Comparison of ENCODE assay signal across 20 cellular contexts in the genomic region with DNA sequence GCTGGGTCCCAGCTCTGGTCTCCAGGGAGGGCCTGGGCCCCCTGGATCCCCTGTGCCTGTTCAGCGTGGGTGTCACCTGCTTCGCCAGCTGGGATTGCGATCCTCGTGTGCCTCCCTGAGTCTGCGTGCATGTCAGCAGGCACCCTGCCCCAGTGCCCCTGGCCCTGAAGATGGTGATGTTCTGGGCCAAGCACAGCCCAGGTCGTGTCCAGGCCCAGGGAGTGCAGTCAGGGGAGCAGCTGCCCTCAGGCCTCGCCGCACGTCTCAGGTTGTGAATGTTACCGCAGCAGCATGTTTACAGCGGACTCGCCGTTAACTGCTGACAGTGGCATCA.
DNase-seq lines count a peak whose midpoint lies in the region; ATAC-seq and TF ChIP-seq lines count a peak whose summit lies in the region.
"Had no signal": no experiment of that assay in that cellular context is flagged by ENCODE, and none has a peak within 500 bp of the region (broad histone marks: within the 10 kb centered on the region; RNA-seq: fewer than 3 reads in every experiment).

No MANE protein-coding gene starts in this region.

- H3K36me3 ChIP-seq in gastrocnemius medialis (peaks cover 5 to 58% of the 10 kb centered on the region in 2 donors), trophoblast cell (ENCODE audit: control insufficient read depth in 1 of 2, insufficient read depth in 2 of 2, low read length in 2 of 2) (peaks cover 40 to 56% of the 10 kb centered on the region in 2 experiments), neural progenitor cell (no peaks in the 10 kb centered on the region)

- no peaks in the 10 kb centered on the region for H3F3A ChIP-seq in neural progenitor cell (ENCODE audit: low read depth)

- H3K23ac ChIP-seq in trophoblast cell (ENCODE audit: low read length) = no peak overlapping the region

- peak overlapping the region; percentile 88 to 95 (median 94) for H3K27ac Mint-ChIP-seq in immature natural killer cell
- H3K27ac Mint-ChIP-seq in neural progenitor cell = no peak overlapping the region
- H3K27ac Mint-ChIP-seq: activated naive CD8-positive, alpha-beta T cell treated with anti-CD3 and anti-CD28 coated beads, Interleukin-2, amount 50 U/mL, for 24 hours; activated T-helper 2 cell treated with anti-CD3 and anti-CD28 coated beads, Interferon-gamma antibody, Interleukin-2, Interleukin-4, amounts not matched to agents 10 μg/mL and 5 μg/mL and 100 μg/mL, durations not matched to agents 14 hours and 24 hours and 36 hours had no signal

- H4K12ac ChIP-seq in trophoblast cell (ENCODE audit: low read depth, low read length) = no peak overlapping the region

- H3K4me3 ChIP-seq in gastrocnemius medialis (no peak overlapping the region), trophoblast cell (ENCODE audit: low read depth, low read length) (no peak overlapping the region), neural progenitor cell (no peak overlapping the region)
- H3K4me3 ChIP-seq: cardiac muscle cell, esophagus squamous epithelium, lower lobe of right lung, spleen, thoracic aorta had no signal

- H3K4me1 Mint-ChIP-seq in immature natural killer cell (peaks cover 23 to 24% of the 10 kb centered on the region in 2 donors), neural progenitor cell (peaks cover 7% of the 10 kb centered on the region)
- H3K4me1 Mint-ChIP-seq: activated naive CD8-positive, alpha-beta T cell treated with anti-CD3 and anti-CD28 coated beads, Interleukin-2, amount 50 U/mL, for 24 hours had no signal

- H3K4ac ChIP-seq in trophoblast cell (ENCODE audit: low read depth, low read length) = no peak overlapping the region

- H3K9ac ChIP-seq in trophoblast cell (ENCODE audit: low read length) (no peak overlapping the region), neural progenitor cell (no peak overlapping the region)

- no peak overlapping the region for H2BK120ac ChIP-seq in trophoblast cell (ENCODE audit: insufficient read depth, low read length, poor library complexity)

- TF ChIP-seq POLR2A in gastrocnemius medialis (IDR thresholded peaks at IDR 0.05) = peak in 1 of 2 donors; percentile 15

- DNase-seq in NCI-H1436 (lab: John Stamatoyannopoulos, UW) (peak; percentile 25), NCI-H1436 treated with DMSO at 0.1 percent for 48 hours (lab: John Stamatoyannopoulos, UW) (no peak), NCI-H2171 (lab: John Stamatoyannopoulos, UW) (peak; percentile 61), immature natural killer cell (no peak), gastrocnemius medialis (peak; percentile 90 to 96), Kasumi-1 (lab: John Stamatoyannopoulos, UW) (no peak), trophoblast cell (no peak), neural progenitor cell (ENCODE audit: low spot score) (no peak)
- DNase-seq: activated CD4-positive, CD25-positive, alpha-beta regulatory T cell treated with anti-CD3 and anti-CD28 coated beads, Interleukin-2, amount 50 U/mL, for 72 hours; activated naive CD8-positive, alpha-beta T cell treated with anti-CD3 and anti-CD28 coated beads, Interleukin-2, amount 50 U/mL, for 24 hours; esophagus squamous epithelium; lower lobe of right lung; NCI-H526 treated with DMSO at 0.1 percent for 48 hours; OCI-M1; spleen; stimulated activated CD8-positive, alpha-beta memory T cell treated with anti-CD3 and anti-CD28 coated beads, Interleukin-4, amount 100 ng/mL, for 48 hours; T-helper 9 cell had no signal

- no peak overlapping the region for H3K4me3 Mint-ChIP-seq in immature natural killer cell
- no peak overlapping the region for H3K4me3 Mint-ChIP-seq in neural progenitor cell
- H3K4me3 Mint-ChIP-seq: activated naive CD8-positive, alpha-beta T cell treated with anti-CD3 and anti-CD28 coated beads, Interleukin-2, amount 50 U/mL, for 24 hours had no signal

- intact Hi-C loops in gastrocnemius medialis (cut with DNase I; ENCODE audit: low total_unique reads) = loop anchor here (1.0 to 2.0 kb wide), 2 partner anchors 19 to 46 kb away; no protein-coding TSS in a partner anchor

- H2BK5ac ChIP-seq in trophoblast cell (ENCODE audit: low read depth, low read length, poor library complexity) = no peak overlapping the region

- H3K27me3 ChIP-seq in gastrocnemius medialis = no peaks in the 10 kb centered on the region
- no peaks in the 10 kb centered on the region for H3K27me3 ChIP-seq in trophoblast cell (ENCODE audit: insufficient read depth, low read length)
- H3K27me3 ChIP-seq in neural progenitor cell = no peaks in the 10 kb centered on the region
- H3K27me3 ChIP-seq: cardiac muscle cell, esophagus squamous epithelium, spleen had no signal

- H3K27me3 Mint-ChIP-seq in immature natural killer cell (ENCODE audit: low read depth in 3 of 3) = peaks cover 2 to 16% (median 4%) of the 10 kb centered on the region in 3 donors
- H3K27me3 Mint-ChIP-seq in neural progenitor cell (ENCODE audit: insufficient read depth, low read depth) = peaks cover 6% of the 10 kb centered on the region
- H3K27me3 Mint-ChIP-seq: activated naive CD8-positive, alpha-beta T cell treated with anti-CD3 and anti-CD28 coated beads, Interleukin-2, amount 50 U/mL, for 24 hours had no signal

- no peak overlapping the region for H2AK5ac ChIP-seq in trophoblast cell (ENCODE audit: low read length)

- peak; percentile 68 to 77 for ATAC-seq in gastrocnemius medialis
- ATAC-seq: activated naive CD8-positive, alpha-beta T cell treated with anti-CD3 and anti-CD28 coated beads, Interleukin-2, amount 50 U/mL, for 24 hours; lower lobe of right lung had no signal

- H3K27ac ChIP-seq in gastrocnemius medialis = peak overlapping the region; percentile 94 to 98 (median 95)
- H3K27ac ChIP-seq in trophoblast cell (ENCODE audit: low read depth, low read length) = no peak overlapping the region
- H3K27ac ChIP-seq in neural progenitor cell = no peak overlapping the region
- H3K27ac ChIP-seq: cardiac muscle cell, esophagus squamous epithelium, lower lobe of right lung, spleen, thoracic aorta had no signal

- peaks cover 36 to 40% of the 10 kb centered on the region in 2 donors for H3K4me1 ChIP-seq in gastrocnemius medialis
- no peaks in the 10 kb centered on the region for H3K4me1 ChIP-seq in trophoblast cell (ENCODE audit: control insufficient read depth in 1 of 2, insufficient read depth in 2 of 2, low read length in 2 of 2)
- no peaks in the 10 kb centered on the region for H3K4me1 ChIP-seq in neural progenitor cell
- H3K4me1 ChIP-seq: lower lobe of right lung, spleen had no signal

- in situ Hi-C loops in gastrocnemius medialis (cut with MboI; ENCODE audit: low sequenced_read_pairs in 4 of 4) = loop anchor here in 1 of 4 donors (10.0 kb wide), 1 partner anchor 50 kb away; no protein-coding TSS in a partner anchor

- no peak overlapping the region for H3K4me2 ChIP-seq in trophoblast cell (ENCODE audit: low read length)
- H3K4me2 ChIP-seq in neural progenitor cell = no peak overlapping the region

- no CpG with 5 or more reads among the region's 13 CpGs for WGBS in trophoblast cell (ENCODE audit: extremely low coverage, insufficient coverage, insufficient read length)

- H2AFZ ChIP-seq in trophoblast cell (ENCODE audit: insufficient read depth, low read length, poor library complexity) = no peak overlapping the region
- no peak overlapping the region for H2AFZ ChIP-seq in neural progenitor cell (replicated peaks)

- no peak overlapping the region for H4K91ac ChIP-seq in trophoblast cell (ENCODE audit: low read depth, low read length)

- no peak overlapping the region for H3K14ac ChIP-seq in trophoblast cell (ENCODE audit: low read length)

- no peak overlapping the region for H2BK12ac ChIP-seq in trophoblast cell (ENCODE audit: low read length)

- H3K79me2 ChIP-seq in trophoblast cell (ENCODE audit: control insufficient read depth, insufficient read depth, low read length, poor library complexity) = no peaks in the 10 kb centered on the region
- H3K79me2 ChIP-seq in neural progenitor cell (ENCODE audit: low read depth) = no peaks in the 10 kb centered on the region

- no peaks in the 10 kb centered on the region for H3K9me3 ChIP-seq in gastrocnemius medialis
- H3K9me3 ChIP-seq in trophoblast cell (ENCODE audit: insufficient read depth, low read depth, low read length) = peaks cover 2% of the 10 kb centered on the region
- H3K9me3 ChIP-seq in neural progenitor cell (ENCODE audit: low read depth) = no peaks in the 10 kb centered on the region
- H3K9me3 ChIP-seq: esophagus squamous epithelium, lower lobe of right lung, spleen, thoracic aorta had no signal

- H4K8ac ChIP-seq in trophoblast cell (ENCODE audit: low read depth, low read length) = no peak overlapping the region

- no peaks in the 10 kb centered on the region for H4K20me1 ChIP-seq in neural progenitor cell (ENCODE audit: low read depth)

- no peaks in the 10 kb centered on the region for H3K9me3 Mint-ChIP-seq in immature natural killer cell
- no peaks in the 10 kb centered on the region for H3K9me3 Mint-ChIP-seq in neural progenitor cell
- H3K9me3 Mint-ChIP-seq: activated naive CD8-positive, alpha-beta T cell treated with anti-CD3 and anti-CD28 coated beads, Interleukin-2, amount 50 U/mL, for 24 hours; activated T-helper 2 cell treated with anti-CD3 and anti-CD28 coated beads, Interferon-gamma antibody, Interleukin-2, Interleukin-4, amounts not matched to agents 10 μg/mL and 5 μg/mL and 100 μg/mL, durations not matched to agents 14 hours and 24 hours and 36 hours had no signal

- TF ChIP-seq CTCF in gastrocnemius medialis (IDR thresholded peaks at IDR 0.05 in 4 of 5, conservative IDR thresholded peaks at IDR 0.05 in 1 of 5) (peak in 2 of 5 experiments; percentile 19 to 52), neural progenitor cell (IDR thresholded peaks at IDR 0.05) (no peak)

- H3K18ac ChIP-seq in trophoblast cell (ENCODE audit: low read length) = no peak overlapping the region

- H3K79me1 ChIP-seq in trophoblast cell (ENCODE audit: low read length) = no peaks in the 10 kb centered on the region

- H3K36me3 Mint-ChIP-seq in immature natural killer cell = peaks cover 13 to 38% (median 25%) of the 10 kb centered on the region in 3 donors
- peaks cover 18% of the 10 kb centered on the region for H3K36me3 Mint-ChIP-seq in neural progenitor cell

Comparison
In these comparisons a context has a peak if more than half of its experiments do, and no peak if none do; other contexts are left out.
1. DNase-seq: peak in NCI-H1436 (single experiment), NCI-H2171 (single experiment) and gastrocnemius medialis (2 of 2); none in NCI-H1436 treated with DMSO at 0.1 percent for 48 hours (single experiment), immature natural killer cell (0 of 3), Kasumi-1 (0 of 2), trophoblast cell (0 of 2) and neural progenitor cell (single experiment).
2. H3K27ac ChIP-seq: peak in gastrocnemius medialis (4 of 4); none in trophoblast cell (single experiment) and neural progenitor cell (single experiment).